Comparison of ENCODE assay signal across 8 cellular contexts in the genomic region with DNA sequence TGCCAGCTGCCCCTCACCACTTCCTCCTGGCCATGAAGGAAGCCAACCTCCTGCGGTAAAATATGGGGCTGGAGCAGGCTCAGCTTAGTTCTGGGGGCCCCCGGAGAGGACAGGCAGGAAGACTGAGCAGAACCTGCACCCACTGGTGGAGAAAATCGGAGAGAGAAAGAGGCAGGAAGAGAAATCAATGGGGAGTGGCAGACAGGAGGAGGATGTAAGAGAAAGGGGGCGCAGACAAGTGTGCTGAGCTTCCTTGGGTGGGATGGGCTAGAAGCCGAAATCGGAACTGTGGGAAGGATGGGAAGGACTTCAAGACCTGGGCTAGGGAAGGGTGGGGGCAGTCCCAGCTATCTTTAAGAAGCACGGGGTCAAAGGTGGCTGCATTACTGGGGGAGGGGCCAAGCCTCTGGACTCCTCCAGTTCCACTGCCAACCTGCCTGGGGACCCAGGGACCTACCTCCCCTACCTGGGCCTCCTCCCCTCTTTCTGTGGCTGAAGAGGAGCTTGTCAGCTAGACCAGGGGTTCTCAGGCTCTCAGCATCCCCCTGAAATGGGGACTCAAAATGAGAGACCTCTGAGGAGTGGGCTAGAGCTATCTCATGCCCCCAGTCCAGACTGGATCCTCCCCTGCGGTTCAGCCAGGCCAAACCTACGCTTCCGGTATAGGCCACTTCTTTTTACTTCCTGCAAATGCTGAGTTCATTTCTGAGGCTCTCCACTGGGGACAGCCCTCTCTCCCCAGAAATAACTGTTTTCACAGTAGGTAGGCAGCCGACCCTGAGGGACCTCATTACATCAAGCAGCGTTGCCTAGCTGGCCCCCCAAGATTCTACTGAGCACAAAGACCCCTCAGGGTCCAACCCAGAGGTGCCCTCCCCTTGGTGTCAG. TPM values are rescaled to one million over a fixed set of nuclear protein-coding genes. Genes with fewer than 3 reads are reported as not detected.
DNase-seq lines count a peak whose midpoint lies in the region; ATAC-seq, FAIRE-seq and TF ChIP-seq lines count a peak whose summit lies in the region.

No MANE protein-coding gene starts in this region.

- H3K27me3 Mint-ChIP-seq in CD14-positive monocyte (ENCODE audit: low read depth in 3 of 3), result peaks cover 0 to 3% (median 0%) of the 10 kb centered on the region in 3 donors

- H3K4me3 ChIP-seq in neutrophil (ENCODE audit: low read depth in 1 of 2, low read length in 1 of 2), result no peak overlapping the region

- FAIRE-seq in H54 (lab: Jason Lieb, UNC), result no peak

- no peaks in the 10 kb centered on the region for H3K9me3 ChIP-seq in neutrophil

- TF ChIP-seq CTCF in CD14-positive monocyte (IDR thresholded peaks at IDR 0.05) (peak; percentile 28), neutrophil (IDR thresholded peaks at IDR 0.05) (no peak)

- peak; percentile 97 for ATAC-seq in GM19043 (IDR thresholded peaks at IDR 0.05; ENCODE audit: low read depth, unreplicated experiment)
- peak; percentile 94 for ATAC-seq in HG03095 (IDR thresholded peaks at IDR 0.05; ENCODE audit: unreplicated experiment)
- ATAC-seq in HG03045 (IDR thresholded peaks at IDR 0.05; ENCODE audit: unreplicated experiment), result no peak

- intact Hi-C loops in CD14-positive monocyte (cut with micrococcal nuclease), result no loop called here

- H3K4me1 Mint-ChIP-seq in CD14-positive monocyte, result peaks cover 37% of the 10 kb centered on the region

- H3K27me3 ChIP-seq in neutrophil, result no peaks in the 10 kb centered on the region

- H3K36me3 Mint-ChIP-seq in CD14-positive monocyte, result no peaks in the 10 kb centered on the region

- peak overlapping the region; percentile 72 for H3K27ac ChIP-seq in neutrophil

- H3K9me3 Mint-ChIP-seq in CD14-positive monocyte, result peaks cover 0 to 7% (median 3%) of the 10 kb centered on the region in 7 donors

- no peak for TF ChIP-seq POLR2A in H54 (IDR thresholded peaks at IDR 0.05; ENCODE audit: low read depth, low read length)

- peak overlapping the region; percentile 70 to 89 (median 83) for H3K27ac Mint-ChIP-seq in CD14-positive monocyte

- H3K4me1 ChIP-seq in neutrophil (ENCODE audit: control insufficient read depth in 1 of 2, insufficient read depth in 1 of 2, low read depth in 1 of 2, low read length in 1 of 2), result peaks cover 20 to 25% of the 10 kb centered on the region in 2 experiments

- no peaks in the 10 kb centered on the region for H3K36me3 ChIP-seq in neutrophil

- no peak for DNase-seq in CD14-positive monocyte (ENCODE audit: low spot score)
- peak; percentile 87 for DNase-seq in UCSD-AML1 (lab: John Stamatoyannopoulos, UW; ENCODE audit: unreplicated experiment)
- no peak for DNase-seq in H54 (ENCODE audit: insufficient read length, low spot score)
- DNase-seq in SW 1271 (lab: John Stamatoyannopoulos, UW), result no peak

- peak overlapping the region in 1 of 2 donors; percentile 65 for H3K4me3 Mint-ChIP-seq in CD14-positive monocyte

RNA-seq across cellular contexts. Expression of a gene that starts 33.6 kb away (rescaled TPM):
- polyA plus RNA-seq in CD14-positive monocyte, result not detected
